Comparison of ENCODE assay signal across 10 cellular contexts in genomic region chr7:76049295-76049694, GRCh38. TPM values are rescaled to one million over a fixed set of nuclear protein-coding genes. Genes with fewer than 3 reads are reported as not detected.
DNase-seq lines count a peak whose midpoint lies in the region; ATAC-seq and TF ChIP-seq lines count a peak whose summit lies in the region.
"Had no signal": no experiment of that assay in that cellular context is flagged by ENCODE, and none has a peak within 500 bp of the region (broad histone marks: within the 10 kb centered on the region; RNA-seq: fewer than 3 reads in every experiment).

No MANE protein-coding gene starts in this region.

- CTCF ChIA-PET in RWPE1 (lab: Yijun Ruan, JAX) = interaction anchor here (0.6 to 1.0 kb wide), 3 partner anchors 74 to 164 kb away, joined by 3 to 4 read pairs (median 3); no protein-coding TSS in a partner anchor

- H4K20me1 ChIP-seq in hepatocyte (ENCODE audit: insufficient read depth, poor library complexity, severe bottlenecking) = peaks cover 18% of the 10 kb centered on the region

- peaks cover 37% of the 10 kb centered on the region for H3K4me1 Mint-ChIP-seq in T-helper 2 cell treated with Interferon-gamma antibody and Interleukin-4, amounts not matched to agents 5 μg/mL and 100 μg/mL, for 36 hours (ENCODE audit: low read depth)
- peaks cover 24 to 39% of the 10 kb centered on the region in 2 donors for H3K4me1 Mint-ChIP-seq in stimulated activated naive B cell treated with anti-CD40 and anti-IgM and Interleukin-4, amounts not matched to agents 10 μg/mL and 1 μg/mL and 100 μg/mL, for 72 hours

- peaks cover 39% of the 10 kb centered on the region for H3K36me3 Mint-ChIP-seq in T-helper 2 cell treated with Interferon-gamma antibody and Interleukin-4, amounts not matched to agents 5 μg/mL and 100 μg/mL, for 36 hours (ENCODE audit: low read depth)
- H3K36me3 Mint-ChIP-seq in stimulated activated naive B cell treated with anti-CD40 and anti-IgM and Interleukin-4, amounts not matched to agents 10 μg/mL and 1 μg/mL and 100 μg/mL, for 72 hours = peaks cover 29 to 43% of the 10 kb centered on the region in 2 donors

- DNase-seq in T-helper 2 cell treated with Interferon-gamma antibody and Interleukin-4, amounts not matched to agents 5 μg/mL and 100 μg/mL, for 36 hours (ENCODE audit: low spot score) = no peak
- DNase-seq in T-helper 2 cell (no peak), hepatocyte (ENCODE audit: low spot score) (no peak), RWPE1 (ENCODE audit: low spot score) (no peak)
- DNase-seq in stimulated activated naive B cell treated with anti-CD40 and anti-IgM and Interleukin-4, amounts not matched to agents 10 μg/mL and 1 μg/mL and 100 μg/mL, for 72 hours = no peak
- no peak for DNase-seq in stimulated activated naive CD4-positive, alpha-beta T cell (lab: John Stamatoyannopoulos, UW)
- DNase-seq in stimulated activated CD4-positive, alpha-beta T cell treated with anti-CD3 and anti-CD28 coated beads, Interleukin-1b, Interleukin-23, amount 100 ng/mL, for 48 hours = no peak
- DNase-seq: COR-L47; NK-92 treated with Interleukin-12 subunit alpha and Interleukin-12 subunit beta, amount 100 ng/mL, for 24 hours had no signal

- H3K27ac Mint-ChIP-seq in T-helper 2 cell treated with Interferon-gamma antibody and Interleukin-4, amounts not matched to agents 5 μg/mL and 100 μg/mL, for 36 hours = peak overlapping the region; percentile 66
- peak overlapping the region; percentile 51 for H3K27ac Mint-ChIP-seq in stimulated activated naive B cell treated with anti-CD40 and anti-IgM and Interleukin-4, amounts not matched to agents 10 μg/mL and 1 μg/mL and 100 μg/mL, for 72 hours

- H2AFZ ChIP-seq in hepatocyte = no peak overlapping the region

- H3K27ac ChIP-seq in hepatocyte (peak overlapping the region; percentile 99), RWPE1 (no peak overlapping the region)

- POLR2A ChIA-PET in RWPE1 (lab: Yijun Ruan, JAX; ENCODE audit: low non-redundant PET) = interaction anchor here (0.5 kb wide), 1 partner anchor 103 kb away, joined by 6 read pairs; no protein-coding TSS in a partner anchor

- H3K36me3 ChIP-seq in hepatocyte (replicated peaks; ENCODE audit: insufficient read depth, low read depth) = no peaks in the 10 kb centered on the region

- ATAC-seq in stimulated activated naive B cell treated with anti-CD40 and anti-IgM and Interleukin-4, amounts not matched to agents 10 μg/mL and 1 μg/mL and 100 μg/mL, for 72 hours (replicated peaks) = no peak

- peaks cover 91% of the 10 kb centered on the region for H3K79me2 ChIP-seq in hepatocyte

- WGBS in hepatocyte (ENCODE audit: low lambda C conversion rate, missing lambda C conversion rate) = 89% methylated on average over 6 of the region's 6 CpGs

- peak overlapping the region; percentile 99 for H3K4me3 Mint-ChIP-seq in T-helper 2 cell treated with Interferon-gamma antibody and Interleukin-4, amounts not matched to agents 5 μg/mL and 100 μg/mL, for 36 hours
- peak overlapping the region; percentile 92 to 94 for H3K4me3 Mint-ChIP-seq in stimulated activated naive B cell treated with anti-CD40 and anti-IgM and Interleukin-4, amounts not matched to agents 10 μg/mL and 1 μg/mL and 100 μg/mL, for 72 hours

- peaks cover 23% of the 10 kb centered on the region for H3K4me1 ChIP-seq in hepatocyte (ENCODE audit: insufficient read depth)

- no peaks in the 10 kb centered on the region for H3K9me3 Mint-ChIP-seq in T-helper 2 cell treated with Interferon-gamma antibody and Interleukin-4, amounts not matched to agents 5 μg/mL and 100 μg/mL, for 36 hours
- H3K9me3 Mint-ChIP-seq in stimulated activated naive B cell treated with anti-CD40 and anti-IgM and Interleukin-4, amounts not matched to agents 10 μg/mL and 1 μg/mL and 100 μg/mL, for 72 hours = no peaks in the 10 kb centered on the region

- no peaks in the 10 kb centered on the region for H3K9me2 ChIP-seq in hepatocyte (replicated peaks; ENCODE audit: insufficient read depth)

- H3K4me3 ChIP-seq in WI38 (ENCODE audit: low read depth, low read length) = peak overlapping the region; percentile 99
- H3K4me3 ChIP-seq in hepatocyte = peak overlapping the region; percentile 83

- no peaks in the 10 kb centered on the region for H3K27me3 Mint-ChIP-seq in T-helper 2 cell treated with Interferon-gamma antibody and Interleukin-4, amounts not matched to agents 5 μg/mL and 100 μg/mL, for 36 hours (ENCODE audit: low read depth)
- no peaks in the 10 kb centered on the region for H3K27me3 Mint-ChIP-seq in stimulated activated naive B cell treated with anti-CD40 and anti-IgM and Interleukin-4, amounts not matched to agents 10 μg/mL and 1 μg/mL and 100 μg/mL, for 72 hours

- H3K4me2 ChIP-seq in hepatocyte = peak overlapping the region; percentile 93

- H3K9me3 ChIP-seq in hepatocyte (ENCODE audit: low read depth) = no peaks in the 10 kb centered on the region

- TF ChIP-seq CTCF in WI38 (IDR thresholded peaks at IDR 0.05; ENCODE audit: low read depth, low read length) (no peak), hepatocyte (IDR thresholded peaks at IDR 0.05; ENCODE audit: poor library complexity) (no peak), RWPE1 (conservative IDR thresholded peaks at IDR 0.05; ENCODE audit: low read depth) (no peak)

- no peaks in the 10 kb centered on the region for H3K27me3 ChIP-seq in hepatocyte

RNA-seq across cellular contexts. Expression of gene MDH2, which starts 1.4 kb away (rescaled TPM):
- 65.6 and 68.5 TPM in 2 replicates for total RNA-seq in hepatocyte
- 236 and 252 TPM in 2 replicates for polyA plus RNA-seq in hepatocyte

RNA-seq across cellular contexts. Expression of gene STYXL1, which starts 1.5 kb away (rescaled TPM):
- 64.4 and 70.1 TPM in 2 replicates for total RNA-seq in hepatocyte
- polyA plus RNA-seq in hepatocyte = 56.3 and 64.6 TPM in 2 replicates

RNA-seq across cellular contexts. Expression of gene TMEM120A, which starts 54.9 kb away (rescaled TPM):
- total RNA-seq in hepatocyte = 40.6 and 50.7 TPM in 2 replicates
- polyA plus RNA-seq in hepatocyte = 91.1 and 99.5 TPM in 2 replicates
